In genomic region chr22:23179381-23180294, GRCh38 we compare ENCODE assay signal across 8 cellular contexts. TPM values are rescaled to one million over a fixed set of nuclear protein-coding genes. Genes with fewer than 3 reads are reported as not detected.
DNase-seq lines count a peak whose midpoint lies in the region; ATAC-seq, FAIRE-seq and TF ChIP-seq lines count a peak whose summit lies in the region.

No MANE protein-coding gene starts in this region.

- H3K27me3 ChIP-seq in A673 (replicated peaks; ENCODE audit: insufficient read depth, low read depth, low read length, poor library complexity) (no peaks in the 10 kb centered on the region), HUES48 (ENCODE audit: control insufficient read depth, insufficient read depth, low read length) (0 out of 2 replicates have a peak, but pooled peaks cover 4% of the 10 kb centered on the region), iPS-15b (ENCODE audit: control insufficient read depth, insufficient read depth, low read length) (no peaks in the 10 kb centered on the region), smooth muscle cell (ENCODE audit: low read depth) (no peaks in the 10 kb centered on the region)

- CTCF ChIA-PET in A673 (lab: Charles Lee) = interaction anchor here (0.6 to 2.9 kb wide), 3 partner anchors 64 to 223 kb away, joined by 3 to 41 read pairs (median 12); no protein-coding TSS in a partner anchor

- peaks cover 2% of the 10 kb centered on the region for H3F3A ChIP-seq in smooth muscle cell (ENCODE audit: low read depth)

- FAIRE-seq in GM12891 (lab: Jason Lieb, UNC) = no peak

- H3K36me3 ChIP-seq in A673 (ENCODE audit: insufficient read depth, low read length, poor library complexity, severe bottlenecking) (peaks cover 4% of the 10 kb centered on the region), HUES48 (ENCODE audit: control insufficient read depth, insufficient read depth, low read length) (no peaks in the 10 kb centered on the region; the same call in 1 of the 2 replicates), iPS-15b (ENCODE audit: control insufficient read depth, insufficient read depth, low read length) (peaks cover 10% of the 10 kb centered on the region), smooth muscle cell (ENCODE audit: low read depth) (no peaks in the 10 kb centered on the region)

- POLR2A ChIA-PET in A673 (lab: Charles Lee; ENCODE audit: low non-redundant PET) = interaction anchor here (0.6 to 0.7 kb wide), 2 partner anchors 143 to 444 kb away, joined by 3 read pairs; no protein-coding TSS in a partner anchor

- peaks cover 35% of the 10 kb centered on the region for H4K20me1 ChIP-seq in smooth muscle cell (ENCODE audit: low read depth)

- H2AFZ ChIP-seq in smooth muscle cell (ENCODE audit: low read depth) = peak overlapping the region; percentile 24

- intact Hi-C loops in A673 (cut with micrococcal nuclease; ENCODE audit: unreplicated experiment) = loop anchor here (5.0 kb wide), 1 partner anchor 208 kb away; no protein-coding TSS in a partner anchor

- H3K36me3 Mint-ChIP-seq in activated naive CD4-positive, alpha-beta T cell treated with anti-CD3 and anti-CD28 coated beads, Interleukin-2, amount 50 U/mL, for 72 hours = peaks cover 23 to 27% of the 10 kb centered on the region in 2 donors

- H3K4me3 ChIP-seq in A673 (ENCODE audit: low read depth, low read length, poor library complexity, severe bottlenecking) (peak overlapping the region; percentile 64), HUES48 (ENCODE audit: low read depth, low read length) (peak overlapping the region; percentile 43; the same call in 1 of the 2 replicates), iPS-15b (ENCODE audit: low read depth, low read length) (peak overlapping the region; percentile 18), smooth muscle cell (peak overlapping the region; percentile 45)

- peaks cover 21% of the 10 kb centered on the region for H3K79me2 ChIP-seq in smooth muscle cell (ENCODE audit: low read depth)

- no peak for TF ChIP-seq CTCF in A673 (conservative IDR thresholded peaks at IDR 0.05; ENCODE audit: low read depth, low read length)
- TF ChIP-seq CTCF in smooth muscle cell (IDR thresholded peaks at IDR 0.05; ENCODE audit: borderline replicate concordance, insufficient read depth, poor library complexity, severe bottlenecking) = no peak

- H3K4me2 ChIP-seq in smooth muscle cell = peak overlapping the region; percentile 78

- BruUV-seq in A673 (replicated peaks; lab: Mats Ljungman, UMichigan) = no TSS peak

- no peaks in the 10 kb centered on the region for H3K9me3 Mint-ChIP-seq in activated naive CD4-positive, alpha-beta T cell treated with anti-CD3 and anti-CD28 coated beads, Interleukin-2, amount 50 U/mL, for 72 hours

- peak overlapping the region; percentile 88 to 91 for H3K27ac Mint-ChIP-seq in activated naive CD4-positive, alpha-beta T cell treated with anti-CD3 and anti-CD28 coated beads, Interleukin-2, amount 50 U/mL, for 72 hours

- no peak overlapping the region for H3K9ac ChIP-seq in HUES48 (ENCODE audit: low read depth, low read length)
- H3K9ac ChIP-seq in iPS-15b (ENCODE audit: low read depth, low read length) = no peak overlapping the region
- H3K9ac ChIP-seq in smooth muscle cell (ENCODE audit: low read depth) = no peak overlapping the region

- H3K4me1 ChIP-seq in A673 (ENCODE audit: insufficient read depth, low read length, poor library complexity, severe bottlenecking) (peaks cover 43% of the 10 kb centered on the region), HUES48 (ENCODE audit: control insufficient read depth, insufficient read depth, low read length) (peaks cover 42% of the 10 kb centered on the region), iPS-15b (ENCODE audit: control insufficient read depth, insufficient read depth, low read length) (peaks cover 12% of the 10 kb centered on the region), smooth muscle cell (ENCODE audit: low read depth) (peaks cover 20% of the 10 kb centered on the region)

- ATAC-seq in activated naive CD4-positive, alpha-beta T cell treated with anti-CD3 and anti-CD28 coated beads, Interleukin-2, amount 50 U/mL, for 72 hours = peak in 1 of 2 donors; percentile 36

- peak; percentile 47 for DNase-seq in A673 (ENCODE audit: low spot score)
- peak; percentile 23 to 70 for DNase-seq in activated naive CD4-positive, alpha-beta T cell treated with anti-CD3 and anti-CD28 coated beads, Interleukin-2, amount 50 U/mL, for 72 hours (ENCODE audit: low spot score in 2 of 2)
- no peak for DNase-seq in smooth muscle cell (lab: John Stamatoyannopoulos, UW; ENCODE audit: unreplicated experiment)
- no peak for DNase-seq in H4 (ENCODE audit: low spot score)
- no peak for DNase-seq in GM12891 (ENCODE audit: insufficient read length, low spot score)
- no peak for DNase-seq in NCI-H2196 treated with DMSO at 0.1 percent for 48 hours (lab: John Stamatoyannopoulos, UW; ENCODE audit: unreplicated experiment)

- H3K9me3 ChIP-seq in A673 (ENCODE audit: low read depth, low read length, poor library complexity, severe bottlenecking) (no peaks in the 10 kb centered on the region), HUES48 (ENCODE audit: control insufficient read depth, insufficient read depth, low read length) (peaks cover 16% of the 10 kb centered on the region), iPS-15b (ENCODE audit: control insufficient read depth, insufficient read depth, low read length) (peaks cover 19% of the 10 kb centered on the region), smooth muscle cell (replicated peaks; ENCODE audit: low read depth) (peaks cover 4% of the 10 kb centered on the region)

- no peak for TF ChIP-seq POLR2A in GM12891 (IDR thresholded peaks at IDR 0.05; ENCODE audit: low read depth, low read length)

- H3K27ac ChIP-seq in A673 (ENCODE audit: low read depth, low read length, poor library complexity, severe bottlenecking) (peak overlapping the region; percentile 75), HUES48 (ENCODE audit: low read depth, low read length) (no peak overlapping the region), smooth muscle cell (ENCODE audit: low read depth) (no peak overlapping the region)

- WGBS in smooth muscle cell (ENCODE audit: low lambda C conversion rate) = 66% methylated on average over 25 of the region's 25 CpGs

TF ChIP-seq in GM12891, 5 proteins besides CTCF, POLR2A, EP300 and RAD21:
- TF ChIP-seq SPI1 (IDR thresholded peaks at IDR 0.05; ENCODE audit: low read depth, low read length) (no peak), TAF1 (IDR thresholded peaks at IDR 0.05; ENCODE audit: low read depth, low read length) (no peak), PAX5 (IDR thresholded peaks at IDR 0.05; ENCODE audit: insufficient read depth, low read length, severe bottlenecking) (no peak), POLR2AphosphoS5 (IDR thresholded peaks at IDR 0.05; ENCODE audit: low read depth, low read length) (no peak), POU2F2 (IDR thresholded peaks at IDR 0.05; ENCODE audit: low read depth, low read length) (no peak)

RNA-seq across cellular contexts. Expression of gene BCR, which starts 0.7 kb away (rescaled TPM):
- total RNA-seq in A673 (2021) (62.5 and 63.1 TPM in 2 replicates), smooth muscle cell (11.1 and 15.4 TPM in 2 replicates)
- total RNA-seq in activated naive CD4-positive, alpha-beta T cell treated with anti-CD3 and anti-CD28 coated beads, Interleukin-2, amount 50 U/mL, for 72 hours = 10 to 100 TPM; 44.9 to 63.7 TPM
- 13.4 and 15.0 TPM in 2 replicates for polyA plus RNA-seq in smooth muscle cell
- 8.4 and 10.1 TPM in 2 replicates for total RNA-seq in H4 (2014; rRNA removed; shearing (Covaris generic))
- 12.5 TPM for polyA plus RNA-seq in GM12891 (2012; ENCODE audit: low read depth, missing spikeins)

RNA-seq across cellular contexts. Expression of gene RAB36, which starts 34.4 kb away (rescaled TPM):
- 4.1 and 4.9 TPM in 2 replicates for total RNA-seq in A673 (2021)
- under 1 TPM in 1 of 2 donors, not detected in 1; 0.25 TPM for total RNA-seq in activated naive CD4-positive, alpha-beta T cell treated with anti-CD3 and anti-CD28 coated beads, Interleukin-2, amount 50 U/mL, for 72 hours
- 1.1 and 1.9 TPM in 2 replicates for total RNA-seq in smooth muscle cell
- polyA plus RNA-seq in smooth muscle cell = 2.0 and 4.1 TPM in 2 replicates
- total RNA-seq in H4 (2014; rRNA removed; shearing (Covaris generic)) = 3.0 and 3.7 TPM in 2 replicates
- 0.15 TPM for polyA plus RNA-seq in GM12891 (2012; ENCODE audit: low read depth, missing spikeins)

RNA-seq across cellular contexts. Expression of gene RSPH14, which starts 37.8 kb away (rescaled TPM):
- total RNA-seq in A673 (2021) (0.55 TPM in 1 of 2 replicates, not detected in the other), smooth muscle cell (not detected in 2 replicates)
- under 1 TPM; 0.18 to 0.33 TPM for total RNA-seq in activated naive CD4-positive, alpha-beta T cell treated with anti-CD3 and anti-CD28 coated beads, Interleukin-2, amount 50 U/mL, for 72 hours
- polyA plus RNA-seq in smooth muscle cell = 0.32 and 0.48 TPM in 2 replicates
- not detected in 2 replicates for total RNA-seq in H4 (2014; rRNA removed; shearing (Covaris generic))
- polyA plus RNA-seq in GM12891 (2012; ENCODE audit: low read depth, missing spikeins) = 0.72 TPM

Comparison
In these comparisons a context has a peak if more than half of its experiments do, and no peak if none do; other contexts are left out.
1. DNase-seq: peak in A673 (single experiment) and activated naive CD4-positive, alpha-beta T cell treated with anti-CD3 and anti-CD28 coated beads, Interleukin-2, amount 50 U/mL, for 72 hours (2 of 2); none in smooth muscle cell (single experiment), H4 (single experiment), GM12891 (single experiment) and NCI-H2196 treated with DMSO at 0.1 percent for 48 hours (single experiment).
2. Peak in every context shown above with its lines, with median percentiles within 50 percentile points of each other: H3K4me3 ChIP-seq.